15 cellular contexts compared by ENCODE assay signal in the genomic region with DNA sequence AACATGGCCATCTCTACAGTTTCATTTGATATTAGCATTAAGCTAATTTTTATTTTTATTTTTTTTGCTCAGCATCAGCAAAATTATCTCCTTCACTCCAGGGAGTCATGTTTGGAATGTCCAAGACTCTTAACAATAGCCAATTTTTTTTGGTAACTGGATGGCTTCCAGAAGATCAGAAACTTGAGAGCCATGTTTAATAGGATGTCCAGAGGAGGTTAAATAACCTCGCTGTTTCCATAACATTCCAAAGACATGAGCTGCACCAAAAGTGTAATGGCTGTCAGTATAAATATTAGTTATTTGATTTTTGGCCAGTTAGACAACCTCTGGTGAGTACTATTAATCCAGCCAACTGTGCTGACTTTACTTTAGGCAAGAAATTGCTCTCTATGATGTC.
DNase-seq lines count a peak whose midpoint lies in the region; ATAC-seq, FAIRE-seq and TF ChIP-seq lines count a peak whose summit lies in the region.
"Had no signal": no experiment of that assay in that cellular context is flagged by ENCODE, and none has a peak within 500 bp of the region (broad histone marks: within the 10 kb centered on the region; RNA-seq: fewer than 3 reads in every experiment).

No MANE protein-coding gene starts in this region.

- FAIRE-seq in bronchial epithelial cell (lab: Jason Lieb, UNC), result no peak
- FAIRE-seq: colon had no signal

- DNase-seq in AG09309 (ENCODE audit: low read depth), result peak; percentile 83
- peak; percentile 89 for DNase-seq in LHCN-M2 (ENCODE audit: low read depth)
- DNase-seq in bronchial epithelial cell (ENCODE audit: low read depth), result peak; percentile 44
- DNase-seq in hepatic stellate cell (ENCODE audit: low spot score), result peak; percentile 47
- no peak for DNase-seq in NCI-H1436 (lab: John Stamatoyannopoulos, UW)
- DNase-seq: activated CD4-positive, alpha-beta T cell treated with anti-CD3 and anti-CD28 coated beads, Interleukin-2, amount 10 ng/mL, durations not matched to agents 7 days and 5 days; GF-D8; T-helper 17 cell had no signal

- H3K4me3 ChIP-seq in AG09309 (ENCODE audit: control insufficient read depth, low read depth, low read length) (no peak overlapping the region), bronchial epithelial cell (ENCODE audit: low read depth, low read length) (no peak overlapping the region)
- H3K4me3 ChIP-seq: BLaER1, gastroesophageal sphincter had no signal

- TF ChIP-seq CTCF in AG09309 (IDR thresholded peaks at IDR 0.05; ENCODE audit: control insufficient read depth, insufficient read depth, low read depth, low read length, missing control alignments), result no peak
- no peak for TF ChIP-seq CTCF in bronchial epithelial cell (IDR thresholded peaks at IDR 0.05; ENCODE audit: insufficient read depth, low read length, severe bottlenecking)

- no peaks in the 10 kb centered on the region for H3K36me3 ChIP-seq in bronchial epithelial cell (ENCODE audit: control insufficient read depth, insufficient read depth, low read length)
- H3K36me3 ChIP-seq: BLaER1, gastroesophageal sphincter, neutrophil had no signal

- no peaks in the 10 kb centered on the region for H3K27me3 ChIP-seq in bronchial epithelial cell (ENCODE audit: control insufficient read depth, insufficient read depth, low read length)
- H3K27me3 ChIP-seq: BLaER1, gastroesophageal sphincter, neutrophil had no signal

- ATAC-seq in HG03469 (IDR thresholded peaks at IDR 0.05; ENCODE audit: unreplicated experiment) (no peak), GM21786 (IDR thresholded peaks at IDR 0.05; ENCODE audit: unreplicated experiment) (no peak), HG03135 (IDR thresholded peaks at IDR 0.05; ENCODE audit: unreplicated experiment) (no peak)
- ATAC-seq: gastroesophageal sphincter, T-helper 17 cell had no signal
